Comparison of ENCODE assay signal across 16 cellular contexts in genomic region chr10:103619424-103620356, GRCh38.
DNase-seq lines count a peak whose midpoint lies in the region; ATAC-seq and TF ChIP-seq lines count a peak whose summit lies in the region.
"Had no signal": no experiment of that assay in that cellular context is flagged by ENCODE, and none has a peak within 500 bp of the region (broad histone marks: within the 10 kb centered on the region; RNA-seq: fewer than 3 reads in every experiment).

No MANE protein-coding gene starts in this region.

- TF ChIP-seq CTCF in RWPE1 (conservative IDR thresholded peaks at IDR 0.05; ENCODE audit: low read depth) (no peak), thoracic aorta (IDR thresholded peaks at IDR 0.05) (no peak), PC-3 (conservative IDR thresholded peaks at IDR 0.05; ENCODE audit: low read depth, low read length) (no peak)

- H3K36me3 ChIP-seq in muscle layer of colon (ENCODE audit: insufficient read depth, low read length), result peaks cover 52% of the 10 kb centered on the region
- peaks cover 21% of the 10 kb centered on the region for H3K36me3 ChIP-seq in thoracic aorta
- H3K36me3 ChIP-seq in PC-3 (ENCODE audit: low read depth, low read length), result no peaks in the 10 kb centered on the region

- intact Hi-C loops in PC-3 (cut with micrococcal nuclease), result no loop called here

- no peaks in the 10 kb centered on the region for H3K27me3 Mint-ChIP-seq in T-helper 2 cell treated with Interferon-gamma antibody and Interleukin-4, amounts not matched to agents 5 μg/mL and 100 μg/mL, for 36 hours (ENCODE audit: low read depth)
- H3K27me3 Mint-ChIP-seq: activated B cell treated with CpG ODN at 0.5 μM for 24 hours had no signal

- no TSS peak for BruUV-seq in PC-3 (replicated peaks; lab: Mats Ljungman, UMichigan)

- peaks cover 2% of the 10 kb centered on the region for H3K36me3 Mint-ChIP-seq in T-helper 2 cell treated with Interferon-gamma antibody and Interleukin-4, amounts not matched to agents 5 μg/mL and 100 μg/mL, for 36 hours (ENCODE audit: low read depth)
- H3K36me3 Mint-ChIP-seq: CD14-positive monocyte had no signal

- H4K20me1 ChIP-seq in PC-3 (ENCODE audit: low read length), result no peaks in the 10 kb centered on the region

- ATAC-seq in thoracic aorta (ENCODE audit: insufficient number of reproducible peaks, low FRiP score, low read depth) (no peak), PC-3 (no peak)
- ATAC-seq: GM12878 had no signal

- no peaks in the 10 kb centered on the region for H3K27me3 ChIP-seq in muscle layer of colon (ENCODE audit: control insufficient read depth in 1 of 2, insufficient read depth in 2 of 2, low read length in 2 of 2)
- H3K27me3 ChIP-seq in thoracic aorta (replicated peaks; ENCODE audit: insufficient read depth), result no peaks in the 10 kb centered on the region
- H3K27me3 ChIP-seq in PC-3 (ENCODE audit: low read length), result no peaks in the 10 kb centered on the region

- H3K9me3 Mint-ChIP-seq in T-helper 2 cell treated with Interferon-gamma antibody and Interleukin-4, amounts not matched to agents 5 μg/mL and 100 μg/mL, for 36 hours, result no peaks in the 10 kb centered on the region
- H3K9me3 Mint-ChIP-seq: activated B cell treated with CpG ODN at 0.5 μM for 24 hours; activated naive CD4-positive, alpha-beta T cell treated with anti-CD3 and anti-CD28 coated beads for 36 hours had no signal

- no peak overlapping the region for H3K9ac ChIP-seq in muscle layer of colon (ENCODE audit: low read length)
- no peak overlapping the region for H3K9ac ChIP-seq in PC-3 (ENCODE audit: low read length)

- TF ChIP-seq POLR2A in erythroblast (IDR thresholded peaks at IDR 0.05; ENCODE audit: low read length), result no peak

- DNase-seq in RWPE1 (ENCODE audit: low spot score), result no peak
- DNase-seq in erythroblast (lab: John Stamatoyannopoulos, UW), result peak; percentile 44 to 54
- no peak for DNase-seq in thoracic aorta (ENCODE audit: low spot score)
- no peak for DNase-seq in T-helper 9 cell
- DNase-seq in T-helper 2 cell treated with Interferon-gamma antibody and Interleukin-4, amounts not matched to agents 5 μg/mL and 100 μg/mL, for 36 hours (ENCODE audit: low spot score), result no peak
- no peak for DNase-seq in stimulated activated CD8-positive, alpha-beta memory T cell treated with anti-CD3 and anti-CD28 coated beads, Interleukin-4, amount 100 ng/mL, for 48 hours
- DNase-seq in PC-3, result no peak
- DNase-seq: activated B cell treated with CpG ODN at 0.5 μM for 24 hours; activated naive CD4-positive, alpha-beta T cell treated with anti-CD3 and anti-CD28 coated beads for 36 hours; EL; IMR-90; NCI-H1417; stimulated activated CD4-positive, alpha-beta T cell treated with anti-CD3 and anti-CD28 coated beads, Interleukin-1b, Interleukin-23, amount 100 ng/mL, for 48 hours had no signal

- H3K4me2 ChIP-seq in PC-3 (ENCODE audit: low read length), result no peak overlapping the region

- no peaks in the 10 kb centered on the region for H3F3A ChIP-seq in PC-3 (ENCODE audit: low read length, unreplicated experiment)

- H3K4me1 Mint-ChIP-seq in T-helper 2 cell treated with Interferon-gamma antibody and Interleukin-4, amounts not matched to agents 5 μg/mL and 100 μg/mL, for 36 hours (ENCODE audit: low read depth), result peaks cover 1% of the 10 kb centered on the region
- H3K4me1 Mint-ChIP-seq: activated B cell treated with CpG ODN at 0.5 μM for 24 hours, CD14-positive monocyte had no signal

- H3K79me2 ChIP-seq in PC-3 (ENCODE audit: low read length), result no peaks in the 10 kb centered on the region

- no peaks in the 10 kb centered on the region for H3K9me3 ChIP-seq in muscle layer of colon (ENCODE audit: low read length)
- H3K9me3 ChIP-seq in thoracic aorta, result no peaks in the 10 kb centered on the region
- no peaks in the 10 kb centered on the region for H3K9me3 ChIP-seq in PC-3 (ENCODE audit: low read length)

- H2AFZ ChIP-seq in PC-3 (ENCODE audit: low read length), result no peak overlapping the region

- no peak overlapping the region for H3K4me3 ChIP-seq in muscle layer of colon (ENCODE audit: low read depth in 1 of 2, low read length in 2 of 2)
- H3K4me3 ChIP-seq in thoracic aorta, result no peak overlapping the region
- H3K4me3 ChIP-seq in PC-3 (ENCODE audit: low read length), result no peak overlapping the region
- H3K4me3 ChIP-seq: GM12878 had no signal

- no peak overlapping the region for H3K27ac Mint-ChIP-seq in T-helper 2 cell treated with Interferon-gamma antibody and Interleukin-4, amounts not matched to agents 5 μg/mL and 100 μg/mL, for 36 hours
- H3K27ac Mint-ChIP-seq: activated B cell treated with CpG ODN at 0.5 μM for 24 hours; activated naive CD4-positive, alpha-beta T cell treated with anti-CD3 and anti-CD28 coated beads for 36 hours; CD14-positive monocyte had no signal

- H3K4me3 Mint-ChIP-seq in T-helper 2 cell treated with Interferon-gamma antibody and Interleukin-4, amounts not matched to agents 5 μg/mL and 100 μg/mL, for 36 hours, result no peak overlapping the region
- H3K4me3 Mint-ChIP-seq: activated B cell treated with CpG ODN at 0.5 μM for 24 hours; activated naive CD4-positive, alpha-beta T cell treated with anti-CD3 and anti-CD28 coated beads for 36 hours; CD14-positive monocyte had no signal

- H3K4me1 ChIP-seq in muscle layer of colon (ENCODE audit: insufficient read depth, low read length), result peaks cover 67% of the 10 kb centered on the region
- H3K4me1 ChIP-seq in thoracic aorta (ENCODE audit: control insufficient read depth in 1 of 2, low read depth in 2 of 2), result peaks cover 38 to 62% of the 10 kb centered on the region in 2 donors
- no peaks in the 10 kb centered on the region for H3K4me1 ChIP-seq in PC-3 (ENCODE audit: insufficient read depth, low read length)

- CTCF ChIA-PET in RWPE1 (lab: Yijun Ruan, JAX) (interaction anchor here (1.2 to 2.6 kb wide), 2 partner anchors 21 to 66 kb away, joined by 3 to 10 read pairs; no protein-coding TSS in a partner anchor), PC-3 (lab: Charles Lee) (no interaction called here)

- no peaks in the 10 kb centered on the region for H3K9me2 ChIP-seq in PC-3 (replicated peaks; ENCODE audit: low read length)

- POLR2A ChIA-PET in RWPE1 (lab: Yijun Ruan, JAX; ENCODE audit: low non-redundant PET) (no interaction called here), PC-3 (lab: Charles Lee; ENCODE audit: unreplicated experiment) (no interaction called here)

- peak overlapping the region; percentile 29 for H3K27ac ChIP-seq in RWPE1
- H3K27ac ChIP-seq in muscle layer of colon (ENCODE audit: low read depth, low read length), result peak overlapping the region; percentile 60
- H3K27ac ChIP-seq in thoracic aorta, result peak overlapping the region; percentile 71 to 78
- no peak overlapping the region for H3K27ac ChIP-seq in PC-3 (ENCODE audit: low read length)

Comparison
In these comparisons a context has a peak if more than half of its experiments do, and no peak if none do; other contexts are left out.
1. DNase-seq: peak in erythroblast (2 of 2); none in RWPE1 (single experiment), thoracic aorta (single experiment), T-helper 9 cell (single experiment), T-helper 2 cell treated with Interferon-gamma antibody and Interleukin-4, amounts not matched to agents 5 μg/mL and 100 μg/mL, for 36 hours (single experiment), stimulated activated CD8-positive, alpha-beta memory T cell treated with anti-CD3 and anti-CD28 coated beads, Interleukin-4, amount 100 ng/mL, for 48 hours (single experiment) and PC-3 (single experiment).